10 cellular contexts compared by ENCODE assay signal in the genomic region with DNA sequence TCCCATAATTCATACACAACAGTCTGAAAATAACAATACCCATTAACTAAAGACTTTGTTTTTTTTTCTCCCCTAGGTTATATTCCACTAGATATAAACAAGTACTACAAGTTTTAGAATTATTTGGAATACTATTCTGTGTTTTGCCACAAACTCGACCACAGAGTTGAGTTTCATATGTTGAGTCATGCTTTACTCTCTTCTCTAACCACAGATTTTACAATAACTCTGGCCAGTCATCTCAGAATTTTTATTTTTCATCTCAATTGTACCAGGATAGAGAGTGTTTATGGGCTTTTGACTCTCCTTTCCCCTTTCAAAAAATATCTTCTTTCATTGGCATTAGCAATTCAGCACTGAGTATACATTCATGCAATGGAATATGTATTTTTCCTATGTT.
DNase-seq lines count a peak whose midpoint lies in the region; ATAC-seq and TF ChIP-seq lines count a peak whose summit lies in the region.
"Had no signal": no experiment of that assay in that cellular context is flagged by ENCODE, and none has a peak within 500 bp of the region (broad histone marks: within the 10 kb centered on the region; RNA-seq: fewer than 3 reads in every experiment).

No MANE protein-coding gene starts in this region.

- peak; percentile 92 for ATAC-seq in GM18909 (IDR thresholded peaks at IDR 0.05; ENCODE audit: poor library complexity, unreplicated experiment)
- ATAC-seq in HG02852 (IDR thresholded peaks at IDR 0.05; ENCODE audit: unreplicated experiment) = peak; percentile 76

- H3K36me3 ChIP-seq in right atrium auricular region = no peaks in the 10 kb centered on the region

- no peak for TF ChIP-seq CTCF in right atrium auricular region (IDR thresholded peaks at IDR 0.05)

- no peaks in the 10 kb centered on the region for H3K4me1 ChIP-seq in right atrium auricular region

- no peaks in the 10 kb centered on the region for H3K9me3 ChIP-seq in right atrium auricular region

- DNase-seq in OCI-M1 (lab: John Stamatoyannopoulos, UW) = peak; percentile 40
- DNase-seq in renal cortical epithelial cell (ENCODE audit: low read depth) = peak; percentile 77
- DNase-seq in effector CD8-positive, alpha-beta T cell (lab: John Stamatoyannopoulos, UW) = no peak
- no peak for DNase-seq in activated CD4-positive, alpha-beta T cell treated with anti-CD3 and anti-CD28 coated beads, Interleukin-2, amount 50 U/mL, for 1 hour
- no peak for DNase-seq in right atrium auricular region (ENCODE audit: low spot score)
- DNase-seq: mesendoderm, NCI-H2107 had no signal

- no peaks in the 10 kb centered on the region for H3K27me3 ChIP-seq in right atrium auricular region

- no peak overlapping the region for H3K27ac ChIP-seq in right atrium auricular region
- H3K27ac ChIP-seq: VCaP had no signal

- H3K4me3 ChIP-seq in right atrium auricular region = no peak overlapping the region

Comparison
In these comparisons a context has a peak if more than half of its experiments do, and no peak if none do; other contexts are left out.
1. DNase-seq: peak in OCI-M1 (single experiment) and renal cortical epithelial cell (single experiment); none in effector CD8-positive, alpha-beta T cell (single experiment), activated CD4-positive, alpha-beta T cell treated with anti-CD3 and anti-CD28 coated beads, Interleukin-2, amount 50 U/mL, for 1 hour (single experiment) and right atrium auricular region (single experiment).